1 cellular context compared by ENCODE assay signal in the genomic region with DNA sequence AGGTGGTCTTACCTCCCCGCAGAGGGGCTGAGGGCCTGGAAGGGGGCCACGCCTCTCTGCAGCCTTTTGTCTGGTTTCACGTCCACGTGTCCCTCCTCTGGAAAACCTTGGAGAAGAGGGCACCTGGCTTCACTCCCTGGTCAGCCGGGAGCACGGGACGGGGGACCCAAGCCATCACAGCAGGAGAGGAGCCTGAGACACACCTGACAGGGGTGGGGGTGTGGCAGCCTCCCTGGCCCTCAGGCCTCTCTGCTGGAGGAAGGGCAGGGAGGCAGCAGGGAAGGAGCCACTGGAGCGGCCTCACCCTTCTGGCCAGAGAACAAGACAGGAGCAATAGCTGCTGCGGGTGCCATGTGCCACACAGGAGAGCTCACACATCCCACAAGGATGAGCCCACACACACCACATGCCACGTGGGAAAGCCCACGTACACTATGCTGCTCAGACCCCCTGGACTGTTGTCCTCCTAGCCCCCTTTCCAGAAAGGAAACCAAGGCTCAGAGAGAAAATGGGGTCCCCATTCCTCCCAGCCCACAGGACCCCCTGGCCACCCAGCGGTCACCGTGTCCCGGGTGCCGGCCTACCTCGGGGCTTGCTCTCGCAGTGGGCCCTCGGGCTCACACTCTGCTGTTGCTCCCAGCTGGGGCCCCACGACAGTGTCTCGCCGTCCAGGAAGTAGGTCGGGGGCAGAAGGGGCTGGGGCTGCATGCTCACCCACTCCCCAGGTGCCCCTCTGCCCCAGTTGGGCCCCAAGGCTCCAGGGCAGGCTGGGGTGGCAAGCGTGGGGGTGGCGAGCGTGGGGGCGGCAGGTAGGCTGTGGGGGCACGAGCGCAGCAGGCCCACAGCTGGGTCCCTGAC.
TF ChIP-seq lines count a peak whose summit lies in the region.

No MANE protein-coding gene starts in this region.

TF ChIP-seq in HEK293, 187 proteins besides CTCF, POLR2A, EP300 and RAD21 (continued from another document):
- TF ChIP-seq ZFHX2 (tag by site-specific recombination; conservative IDR thresholded peaks at IDR 0.05) (peak; percentile 57), GLIS1 (tag by site-specific recombination; IDR thresholded peaks at IDR 0.05) (0 out of 2 replicates have a peak, but pooled peaks have one; percentile 7)
